In genomic region chr7:157302314-157302711, GRCh38 we compare ENCODE assay signal across 8 cellular contexts. TPM values are rescaled to one million over a fixed set of nuclear protein-coding genes. Genes with fewer than 3 reads are reported as not detected.
DNase-seq lines count a peak whose midpoint lies in the region; ATAC-seq, FAIRE-seq and TF ChIP-seq lines count a peak whose summit lies in the region.

No MANE protein-coding gene starts in this region.

- DNase-seq in CD4-positive, CD25-positive, alpha-beta regulatory T cell, result peak; percentile 64 to 95 (median 85)
- DNase-seq in activated naive CD4-positive, alpha-beta T cell treated with anti-CD3 and anti-CD28 coated beads for 36 hours, result peak; percentile 96
- DNase-seq in kidney (peak; percentile 92), cortex of kidney (lab: John Stamatoyannopoulos, UW) (no peak)
- peak; percentile 82 to 89 for DNase-seq in stimulated activated CD8-positive, alpha-beta memory T cell treated with anti-CD3 and anti-CD28 coated beads, Interleukin-15, amount 100 ng/mL, for 4 hours (ENCODE audit: low read depth in 2 of 2)

- no peaks in the 10 kb centered on the region for H3K9me3 Mint-ChIP-seq in CD4-positive, CD25-positive, alpha-beta regulatory T cell
- H3K9me3 Mint-ChIP-seq in activated naive CD4-positive, alpha-beta T cell treated with anti-CD3 and anti-CD28 coated beads for 36 hours, result no peaks in the 10 kb centered on the region

- no peaks in the 10 kb centered on the region for H3K27me3 Mint-ChIP-seq in CD4-positive, CD25-positive, alpha-beta regulatory T cell
- H3K27me3 Mint-ChIP-seq in activated naive CD4-positive, alpha-beta T cell treated with anti-CD3 and anti-CD28 coated beads for 36 hours (ENCODE audit: low read depth), result no peaks in the 10 kb centered on the region

- FAIRE-seq in kidney (lab: Jason Lieb, UNC), result no peak

- peaks cover 14% of the 10 kb centered on the region for H3K4me1 ChIP-seq in CD4-positive, CD25-positive, alpha-beta regulatory T cell (ENCODE audit: control insufficient read depth, insufficient read depth, low read length, poor library complexity, severe bottlenecking)
- peaks cover 0 to 3% of the 10 kb centered on the region in 2 donors for H3K4me1 ChIP-seq in kidney (ENCODE audit: control insufficient read depth in 1 of 2, insufficient read depth in 1 of 2, low read depth in 1 of 2, low read length in 2 of 2)

- peak overlapping the region; percentile 85 for H3K27ac ChIP-seq in CD4-positive, CD25-positive, alpha-beta regulatory T cell (ENCODE audit: insufficient read depth, low read length, poor library complexity, severe bottlenecking)
- no peak overlapping the region for H3K27ac ChIP-seq in kidney (ENCODE audit: low read depth in 2 of 2, low read length in 2 of 2)

- ATAC-seq in CD4-positive, CD25-positive, alpha-beta regulatory T cell (ENCODE audit: low read depth in 2 of 2), result peak; percentile 99 to 100
- ATAC-seq in GM19438 (IDR thresholded peaks at IDR 0.05; ENCODE audit: low read depth, unreplicated experiment) (peak; percentile 90), HG03457 (IDR thresholded peaks at IDR 0.05; ENCODE audit: unreplicated experiment) (peak; percentile 96), SK-N-SH treated with all-trans-retinoic acid at 6 μM for 48 hours (peak; percentile 72)

- H3K27ac Mint-ChIP-seq in CD4-positive, CD25-positive, alpha-beta regulatory T cell, result peak overlapping the region; percentile 92 to 96 (median 95)
- peak overlapping the region; percentile 96 for H3K27ac Mint-ChIP-seq in activated naive CD4-positive, alpha-beta T cell treated with anti-CD3 and anti-CD28 coated beads for 36 hours

- CTCF ChIA-PET in activated naive CD4-positive, alpha-beta T cell treated with anti-CD3 and anti-CD28 coated beads for 36 hours (lab: Charles Lee), result interaction anchor here (0.5 to 1.8 kb wide), 4 partner anchors 28 to 116 kb away, joined by 3 to 8 read pairs (median 6); no protein-coding TSS in a partner anchor

- peak overlapping the region; percentile 75 to 84 (median 78) for H3K4me3 Mint-ChIP-seq in CD4-positive, CD25-positive, alpha-beta regulatory T cell
- peak overlapping the region; percentile 59 for H3K4me3 Mint-ChIP-seq in activated naive CD4-positive, alpha-beta T cell treated with anti-CD3 and anti-CD28 coated beads for 36 hours

- H3K9ac ChIP-seq in kidney (ENCODE audit: low read length in 2 of 2), result no peak overlapping the region

- peak overlapping the region; percentile 65 for H3K4me3 ChIP-seq in CD4-positive, CD25-positive, alpha-beta regulatory T cell (ENCODE audit: low read depth, low read length)
- no peak overlapping the region for H3K4me3 ChIP-seq in kidney (ENCODE audit: low read length in 2 of 2)

- H3K36me3 ChIP-seq in CD4-positive, CD25-positive, alpha-beta regulatory T cell (ENCODE audit: control insufficient read depth, insufficient read depth, low read length), result no peaks in the 10 kb centered on the region
- no peaks in the 10 kb centered on the region for H3K36me3 ChIP-seq in kidney (ENCODE audit: control insufficient read depth in 1 of 2, insufficient read depth in 2 of 2, low read length in 2 of 2)

- no peaks in the 10 kb centered on the region for H3K36me3 Mint-ChIP-seq in CD4-positive, CD25-positive, alpha-beta regulatory T cell
- no peaks in the 10 kb centered on the region for H3K36me3 Mint-ChIP-seq in activated naive CD4-positive, alpha-beta T cell treated with anti-CD3 and anti-CD28 coated beads for 36 hours (ENCODE audit: low read depth)

- no peaks in the 10 kb centered on the region for H3K9me3 ChIP-seq in CD4-positive, CD25-positive, alpha-beta regulatory T cell (ENCODE audit: control insufficient read depth in 2 of 2, low read length in 2 of 2)
- no peaks in the 10 kb centered on the region for H3K9me3 ChIP-seq in kidney (ENCODE audit: control insufficient read depth in 1 of 2, low read length in 2 of 2)

- peaks cover 10 to 39% (median 22%) of the 10 kb centered on the region in 4 donors for H3K4me1 Mint-ChIP-seq in CD4-positive, CD25-positive, alpha-beta regulatory T cell
- H3K4me1 Mint-ChIP-seq in activated naive CD4-positive, alpha-beta T cell treated with anti-CD3 and anti-CD28 coated beads for 36 hours (ENCODE audit: low read depth), result peaks cover 35% of the 10 kb centered on the region

- no peaks in the 10 kb centered on the region for H3K27me3 ChIP-seq in CD4-positive, CD25-positive, alpha-beta regulatory T cell (ENCODE audit: control insufficient read depth, insufficient read depth, low read length)

- no peak for TF ChIP-seq CTCF in kidney (IDR thresholded peaks at IDR 0.05; ENCODE audit: borderline replicate concordance, extremely low read depth, insufficient read depth)

- intact Hi-C loops in activated naive CD4-positive, alpha-beta T cell treated with anti-CD3 and anti-CD28 coated beads for 36 hours (cut with micrococcal nuclease), result loop anchor here (1.0 to 10.0 kb wide), 7 partner anchors 35 to 522 kb away; partner anchors contain the start of genes DNAJB6, LMBR1 and UBE3C
- intact Hi-C loops in kidney (cut with DNase I), result no loop called here

TF ChIP-seq in SK-N-SH treated with all-trans-retinoic acid at 6 μM for 48 hours, 23 proteins besides CTCF, POLR2A, EP300 and RAD21:
- TF ChIP-seq PATZ1 (CRISPR knock-in tag; IDR thresholded peaks at IDR 0.05; ENCODE audit: borderline replicate concordance) (no peak), ZNF8 (CRISPR knock-in tag; IDR thresholded peaks at IDR 0.05) (no peak), ZNF70 (CRISPR knock-in tag; IDR thresholded peaks at IDR 0.05) (no peak), ZFP30 (CRISPR knock-in tag; IDR thresholded peaks at IDR 0.05) (no peak), POU6F1 (CRISPR knock-in tag; IDR thresholded peaks at IDR 0.05; ENCODE audit: borderline replicate concordance, low read depth) (no peak), ZFP3 (CRISPR knock-in tag; IDR thresholded peaks at IDR 0.05) (no peak), CSDC2 (CRISPR knock-in tag; IDR thresholded peaks at IDR 0.05) (no peak), ZC3H10 (CRISPR knock-in tag; IDR thresholded peaks at IDR 0.05) (no peak), ARNTL (CRISPR knock-in tag; IDR thresholded peaks at IDR 0.05; ENCODE audit: borderline replicate concordance, low read depth) (no peak), GLIS3 (CRISPR knock-in tag; IDR thresholded peaks at IDR 0.05) (no peak), ISL1 (CRISPR knock-in tag; IDR thresholded peaks at IDR 0.05) (no peak)

RNA-seq across cellular contexts. Expression of gene DNAJB6, which starts 34.5 kb away (rescaled TPM):
- 250 TPM for total RNA-seq in CD4-positive, CD25-positive, alpha-beta regulatory T cell
- polyA plus RNA-seq in CD4-positive, CD25-positive, alpha-beta regulatory T cell, result 100 to 1,000 TPM; 115 to 123 (median 119) TPM
- total RNA-seq in activated naive CD4-positive, alpha-beta T cell treated with anti-CD3 and anti-CD28 coated beads for 36 hours, result 10 to 100 TPM; 69.0 to 72.1 TPM
- 74.5 TPM for total RNA-seq in kidney
- polyA plus RNA-seq in kidney (ENCODE audit: insufficient read depth, low read depth, low replicate concordance), result 86.8 TPM
